ENCODE assay signal across 23 cellular contexts in genomic region chr22:39746600-39747262, GRCh38.
A peak's percentile ranks its signal among the peaks of the same experiment; 100 is the strongest.
DNase-seq lines count a peak whose midpoint lies in the region; ATAC-seq and FAIRE-seq lines count a peak whose summit lies in the region.
"Had no signal": no experiment of that assay in that cellular context is flagged by ENCODE, and none has a peak within 500 bp of the region (broad histone marks: within the 10 kb centered on the region; RNA-seq: fewer than 3 reads in every experiment).

No MANE protein-coding gene starts in this region.

- peak; percentile 35 for FAIRE-seq in urothelium cell line (lab: Jason Lieb, UNC)
- FAIRE-seq: astrocyte had no signal

- peaks cover 17% of the 10 kb centered on the region for H3K4me1 Mint-ChIP-seq in T-helper 17 cell
- H3K4me1 Mint-ChIP-seq in activated naive CD8-positive, alpha-beta T cell treated with anti-CD3 and anti-CD28 coated beads, Interleukin-2, amount 10 ng/mL, durations not matched to agents 7 days and 5 days, result peaks cover 23% of the 10 kb centered on the region

- no peaks in the 10 kb centered on the region for H3K9me3 ChIP-seq in T-helper 17 cell (ENCODE audit: control insufficient read depth, low read length, poor library complexity, severe bottlenecking)
- H3K9me3 ChIP-seq: thyroid gland had no signal

- peak; percentile 53 for ATAC-seq in T-helper 17 cell
- ATAC-seq in activated naive CD8-positive, alpha-beta T cell treated with anti-CD3 and anti-CD28 coated beads, Interleukin-2, amount 10 ng/mL, durations not matched to agents 7 days and 5 days (ENCODE audit: low read depth), result peak; percentile 41
- ATAC-seq: esophagus mucosa had no signal

- H3K27ac Mint-ChIP-seq in T-helper 17 cell, result peak overlapping the region; percentile 78
- no peak overlapping the region for H3K27ac Mint-ChIP-seq in activated naive CD8-positive, alpha-beta T cell treated with anti-CD3 and anti-CD28 coated beads, Interleukin-2, amount 10 ng/mL, durations not matched to agents 7 days and 5 days
- H3K27ac Mint-ChIP-seq: stimulated activated naive B cell treated with anti-CD40 and anti-IgM and Interleukin-4, amounts not matched to agents 10 μg/mL and 1 μg/mL and 100 μg/mL, for 72 hours had no signal

- POLR2A ChIA-PET in activated naive CD8-positive, alpha-beta T cell treated with anti-CD3 and anti-CD28 coated beads, Interleukin-2, amount 10 ng/mL, durations not matched to agents 7 days and 5 days (lab: Charles Lee), result no interaction called here

- peak; percentile 32 for DNase-seq in stimulated activated CD4-positive, alpha-beta T cell treated with anti-CD3 and anti-CD28 coated beads, Interleukin-15, amount 100 ng/mL, for 24 hours
- DNase-seq in stimulated activated CD4-positive, alpha-beta T cell treated with anti-CD3 and anti-CD28 coated beads, Interleukin-4, amount 100 ng/mL, for 1 hour, result no peak
- no peak for DNase-seq in T-helper 17 cell
- DNase-seq in activated naive CD8-positive, alpha-beta T cell treated with anti-CD3 and anti-CD28 coated beads, Interleukin-2, amount 10 ng/mL, durations not matched to agents 7 days and 5 days, result no peak
- DNase-seq in urothelium cell line (ENCODE audit: low spot score), result no peak
- DNase-seq in NCI-H1436 (lab: John Stamatoyannopoulos, UW), result no peak
- DNase-seq in cerebellar cortex (ENCODE audit: low spot score), result no peak
- DNase-seq: activated gamma-delta T cell treated with Interleukin-2 at 50 U/mL for 16 hours; CD8-positive, alpha-beta memory T cell; cerebellar nuclear complex; H7; kidney glomerular epithelial cell; MV-4-11; NCI-H187; NCI-H774; nucleus accumbens; retina; SHP77; stimulated activated naive B cell treated with anti-CD40 and anti-IgM and Interleukin-4, amounts not matched to agents 10 μg/mL and 1 μg/mL and 100 μg/mL, for 72 hours; SW 1271; thyroid gland had no signal

- H3K27me3 Mint-ChIP-seq in T-helper 17 cell, result peaks cover 6% of the 10 kb centered on the region
- peaks cover 17% of the 10 kb centered on the region for H3K27me3 Mint-ChIP-seq in activated naive CD8-positive, alpha-beta T cell treated with anti-CD3 and anti-CD28 coated beads, Interleukin-2, amount 10 ng/mL, durations not matched to agents 7 days and 5 days
- H3K27me3 Mint-ChIP-seq: CD8-positive, alpha-beta memory T cell; stimulated activated naive B cell treated with anti-CD40 and anti-IgM and Interleukin-4, amounts not matched to agents 10 μg/mL and 1 μg/mL and 100 μg/mL, for 72 hours had no signal

- no peaks in the 10 kb centered on the region for H3K36me3 Mint-ChIP-seq in T-helper 17 cell (ENCODE audit: low read depth)
- H3K36me3 Mint-ChIP-seq in activated naive CD8-positive, alpha-beta T cell treated with anti-CD3 and anti-CD28 coated beads, Interleukin-2, amount 10 ng/mL, durations not matched to agents 7 days and 5 days, result peaks cover 3% of the 10 kb centered on the region
- H3K36me3 Mint-ChIP-seq: CD8-positive, alpha-beta memory T cell; stimulated activated naive B cell treated with anti-CD40 and anti-IgM and Interleukin-4, amounts not matched to agents 10 μg/mL and 1 μg/mL and 100 μg/mL, for 72 hours had no signal

- H3K4me3 Mint-ChIP-seq in T-helper 17 cell, result no peak overlapping the region
- no peak overlapping the region for H3K4me3 Mint-ChIP-seq in activated naive CD8-positive, alpha-beta T cell treated with anti-CD3 and anti-CD28 coated beads, Interleukin-2, amount 10 ng/mL, durations not matched to agents 7 days and 5 days
- H3K4me3 Mint-ChIP-seq: stimulated activated naive B cell treated with anti-CD40 and anti-IgM and Interleukin-4, amounts not matched to agents 10 μg/mL and 1 μg/mL and 100 μg/mL, for 72 hours had no signal

- peaks cover 4% of the 10 kb centered on the region for H3K9me3 Mint-ChIP-seq in activated naive CD8-positive, alpha-beta T cell treated with anti-CD3 and anti-CD28 coated beads, Interleukin-2, amount 10 ng/mL, durations not matched to agents 7 days and 5 days
- H3K9me3 Mint-ChIP-seq: CD8-positive, alpha-beta memory T cell; stimulated activated naive B cell treated with anti-CD40 and anti-IgM and Interleukin-4, amounts not matched to agents 10 μg/mL and 1 μg/mL and 100 μg/mL, for 72 hours had no signal
